1 cellular context compared by ENCODE assay signal in genomic region chrX:120468071-120468470, GRCh38.
TF ChIP-seq lines count a peak whose summit lies in the region.

No MANE protein-coding gene starts in this region.

TF ChIP-seq in GM23338, 12 proteins besides CTCF, POLR2A, EP300 and RAD21 (continued from another document):
- TF ChIP-seq ZNF462 (CRISPR knock-in tag; IDR thresholded peaks at IDR 0.05) (no peak), EZH2phosphoT487 (IDR thresholded peaks at IDR 0.05; ENCODE audit: unreplicated experiment) (no peak)
